Comparison of ENCODE assay signal across 30 cellular contexts in the genomic region with DNA sequence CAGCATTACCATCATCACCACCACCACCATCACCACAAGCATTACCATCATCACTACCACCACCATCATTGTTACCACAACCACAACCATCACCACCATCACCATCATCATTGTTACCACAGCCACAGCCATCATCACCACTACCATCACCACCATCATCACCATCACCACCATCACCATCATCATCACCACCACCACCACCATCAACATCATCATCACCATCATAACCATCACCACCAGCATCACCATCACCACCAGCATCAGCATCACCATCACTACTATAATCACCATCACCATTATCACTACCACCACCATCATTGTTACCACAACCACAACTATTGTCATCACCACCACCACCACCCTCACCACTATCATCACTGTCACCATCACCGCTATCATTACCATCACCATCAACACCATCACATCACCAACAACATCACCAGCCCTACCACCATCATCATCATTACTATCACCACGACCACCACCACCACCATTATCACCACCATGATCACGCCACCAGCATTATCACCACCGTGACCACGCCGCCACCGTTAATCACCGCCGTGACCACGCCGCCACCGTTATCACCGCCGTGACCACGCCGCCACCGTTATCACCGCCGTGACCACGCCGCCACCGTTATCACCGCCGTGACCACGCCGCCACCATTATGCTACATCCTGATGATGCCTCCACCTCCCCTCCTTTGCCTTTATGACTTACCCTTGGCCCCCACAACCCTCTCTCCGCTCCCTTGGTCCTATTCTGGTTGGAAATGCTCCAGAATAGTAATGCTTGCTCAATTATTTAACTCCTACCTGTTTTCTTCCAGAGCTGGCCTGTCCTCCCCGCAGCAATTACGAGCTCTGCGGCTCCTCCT. TPM values are rescaled to one million over a fixed set of nuclear protein-coding genes. Genes with fewer than 3 reads are reported as not detected.
DNase-seq lines count a peak whose midpoint lies in the region; ATAC-seq, FAIRE-seq and TF ChIP-seq lines count a peak whose summit lies in the region.
"Had no signal": no experiment of that assay in that cellular context is flagged by ENCODE, and none has a peak within 500 bp of the region (broad histone marks: within the 10 kb centered on the region; RNA-seq: fewer than 3 reads in every experiment).

No MANE protein-coding gene starts in this region.

- SMC1A ChIA-PET in GM12878 (lab: Charles Lee; ENCODE audit: uncharacterized antibody, unreplicated experiment): interaction anchor here (1.2 kb wide), 1 partner anchor 30 kb away, joined by 3 read pairs; no protein-coding TSS in a partner anchor

- TF ChIP-seq EP300 in GM12878 (IDR thresholded peaks at IDR 0.05; ENCODE audit: borderline replicate concordance in 1 of 2, control insufficient read depth in 1 of 2, low read depth in 2 of 2, low read length in 2 of 2): no peak

- no peaks in the 10 kb centered on the region for H3F3A ChIP-seq in GM23248 (ENCODE audit: insufficient read depth)

- POLR2A ChIA-PET in GM12878 (lab: Charles Lee): no interaction called here

- no peak for DNase-seq in GM12891 (ENCODE audit: insufficient read length, low spot score)
- no peak for DNase-seq in GM12892 (ENCODE audit: insufficient read length)
- DNase-seq in GM12878 (ENCODE audit: low read depth, low spot score): no peak
- peak; percentile 62 for DNase-seq in osteoblast (ENCODE audit: insufficient read length, low spot score, missing footprints)
- DNase-seq in stimulated activated CD4-positive, alpha-beta T cell treated with anti-CD3 and anti-CD28 coated beads, Interleukin-2, amount 100 ng/mL, for 48 hours: no peak
- DNase-seq in NCI-H748 treated with DMSO at 0.1 percent for 48 hours (lab: John Stamatoyannopoulos, UW): no peak
- no peak for DNase-seq in GM23248
- DNase-seq: activated CD4-positive, alpha-beta T cell treated with anti-CD3 and anti-CD28 coated beads, Interleukin-2, amount 10 ng/mL, durations not matched to agents 24 days and 14 days; activated CD8-positive, alpha-beta memory T cell treated with anti-CD3 and anti-CD28 coated beads, Interleukin-2, amount 10 ng/mL, durations not matched to agents 7 days and 5 days; activated naive CD8-positive, alpha-beta T cell treated with anti-CD3 and anti-CD28 coated beads, Interleukin-2, amount 50 U/mL, for 24 hours; cerebellar nuclear complex; glutamatergic neuron; naive thymus-derived CD4-positive, alpha-beta T cell; NCI-H1048; NCI-H1694 treated with DMSO at 0.1 percent for 48 hours; NCI-H2171 treated with DMSO at 0.1 percent for 48 hours; NCI-H510A treated with DMSO at 0.1 percent for 48 hours; NK-92 treated with Interleukin-12 subunit alpha and Interleukin-12 subunit beta, amount 100 ng/mL, for 24 hours; PC-9; Right ventricle myocardium superior; small intestine; stimulated activated CD4-positive, alpha-beta T cell treated with anti-CD3 and anti-CD28 coated beads, Interleukin-1b, Interleukin-23, amount 100 ng/mL, for 48 hours; uterus had no signal

- H3K9ac ChIP-seq in GM12878 (ENCODE audit: control insufficient read depth, insufficient read depth, low read length) (no peak overlapping the region), GM23248 (no peak overlapping the region)

- 84% methylated on average over 30 of the region's 30 CpGs for WGBS in GM12878 (ENCODE audit: insufficient coverage, insufficient replicate concordance, low lambda C conversion rate, missing lambda C conversion rate)
- 85 to 87% methylated on average over 24 to 30 of the region's 30 CpGs for WGBS in GM23248 (ENCODE audit: low coverage in 1 of 2, low lambda C conversion rate in 2 of 2, missing lambda C conversion rate in 2 of 2), 2 experiments

- H2AFZ ChIP-seq in GM12878 (ENCODE audit: control insufficient read depth, low read depth, low read length): no peak overlapping the region
- H2AFZ ChIP-seq in osteoblast (ENCODE audit: low read length): no peak overlapping the region
- H2AFZ ChIP-seq in GM23248: no peak overlapping the region
- H2AFZ ChIP-seq: PC-9 had no signal

- CTCF ChIA-PET in GM12878 (lab: Yijun Ruan, JAX): no interaction called here

- no peak overlapping the region for H3K27ac ChIP-seq in GM12878 (ENCODE audit: control insufficient read depth, insufficient read depth)
- no peak overlapping the region for H3K27ac ChIP-seq in osteoblast (ENCODE audit: low read depth, low read length)
- no peak overlapping the region for H3K27ac ChIP-seq in GM23248
- H3K27ac ChIP-seq: C4-2B, HL-60, PC-9, uterus had no signal

- H3K4me3 ChIP-seq in GM12878: no peak overlapping the region
- no peak overlapping the region for H3K4me3 ChIP-seq in osteoblast (ENCODE audit: insufficient read depth, low read length)
- no peak overlapping the region for H3K4me3 ChIP-seq in GM23248
- H3K4me3 ChIP-seq: PC-9, suprapubic skin, uterus had no signal

- peak; percentile 28 for FAIRE-seq in GM12891 (lab: Jason Lieb, UNC)
- peak; percentile 27 for FAIRE-seq in GM12892 (lab: Jason Lieb, UNC)
- peak; percentile 27 for FAIRE-seq in GM12878 (lab: Jason Lieb, UNC)
- FAIRE-seq: keratinocyte, small intestine had no signal

- no peaks in the 10 kb centered on the region for H3K79me2 ChIP-seq in GM12878 (ENCODE audit: control insufficient read depth, insufficient read depth, low read length)
- no peaks in the 10 kb centered on the region for H3K79me2 ChIP-seq in osteoblast (ENCODE audit: insufficient read depth, low read length)
- no peaks in the 10 kb centered on the region for H3K79me2 ChIP-seq in GM23248 (ENCODE audit: insufficient read depth)

- in situ Hi-C loops in GM12878 (cut with MboI) (no loop called here), GM23248 (cut with MboI) (no loop called here)

- H3K4me1 ChIP-seq in GM12878 (ENCODE audit: control insufficient read depth, insufficient read depth, low read length) (no peaks in the 10 kb centered on the region), osteoblast (ENCODE audit: insufficient read depth, low read length) (peaks cover 2% of the 10 kb centered on the region), GM23248 (ENCODE audit: insufficient read depth) (no peaks in the 10 kb centered on the region)
- H3K4me1 ChIP-seq: uterus had no signal

- no peaks in the 10 kb centered on the region for H4K20me1 ChIP-seq in GM12878 (ENCODE audit: control insufficient read depth, insufficient read depth)
- no peaks in the 10 kb centered on the region for H4K20me1 ChIP-seq in osteoblast (ENCODE audit: insufficient read depth, low read length)
- no peaks in the 10 kb centered on the region for H4K20me1 ChIP-seq in GM23248 (ENCODE audit: insufficient read depth)

- no peak overlapping the region for H3K4me2 ChIP-seq in GM12878 (ENCODE audit: control insufficient read depth, insufficient read depth)
- no peak overlapping the region for H3K4me2 ChIP-seq in osteoblast (ENCODE audit: insufficient read depth, low read length)
- H3K4me2 ChIP-seq in GM23248 (ENCODE audit: unreplicated experiment): no peak overlapping the region
- H3K4me2 ChIP-seq: PC-9 had no signal

- no peaks in the 10 kb centered on the region for H3K9me2 ChIP-seq in GM23248 (ENCODE audit: insufficient read depth)

- no peaks in the 10 kb centered on the region; the same call in 2 of the 3 replicates for H3K9me3 ChIP-seq in GM12878 (replicated peaks; ENCODE audit: control insufficient read depth, insufficient read depth, low read length)
- H3K9me3 ChIP-seq in osteoblast (ENCODE audit: low read depth, low read length): no peaks in the 10 kb centered on the region
- H3K9me3 ChIP-seq in GM23248 (ENCODE audit: low read depth): no peaks in the 10 kb centered on the region
- H3K9me3 ChIP-seq: suprapubic skin, uterus had no signal

- H3K27me3 ChIP-seq in GM12878 (replicated peaks in 1 of 2; ENCODE audit: control insufficient read depth in 2 of 2, insufficient read depth in 2 of 2, low read length in 1 of 2): peaks cover 0 to 2% of the 10 kb centered on the region in 2 experiments; a peak in 1 of 4 replicates
- no peaks in the 10 kb centered on the region for H3K27me3 ChIP-seq in osteoblast (ENCODE audit: insufficient read depth, low read length)
- H3K27me3 ChIP-seq in GM23248 (replicated peaks; ENCODE audit: insufficient read depth): peaks cover 3% of the 10 kb centered on the region; the same call in 1 of the 2 replicates
- H3K27me3 ChIP-seq: suprapubic skin, uterus had no signal

- TF ChIP-seq RAD21 in GM12878 (IDR thresholded peaks at IDR 0.05; ENCODE audit: insufficient read depth, low read depth, low read length): no peak

- intact Hi-C loops in GM12878 (cut with micrococcal nuclease; ENCODE audit: unreplicated experiment): no loop called here

- RAD21 ChIA-PET in GM12878 (lab: Charles Lee; ENCODE audit: unreplicated experiment): no interaction called here

- TF ChIP-seq CTCF in GM12878 (IDR thresholded peaks at IDR 0.05 in 2 of 3, conservative IDR thresholded peaks at IDR 0.05 in 1 of 3; ENCODE audit: control insufficient read depth in 2 of 3, extremely low read depth in 1 of 3, insufficient read depth in 1 of 3, low read depth in 3 of 3, low read length in 3 of 3) (no peak), osteoblast (IDR thresholded peaks at IDR 0.05; ENCODE audit: extremely low read depth, low read depth, low read length) (no peak)

- TF ChIP-seq POLR2A in GM12891 (IDR thresholded peaks at IDR 0.05; ENCODE audit: low read depth, low read length) (no peak), GM12892 (IDR thresholded peaks at IDR 0.05; ENCODE audit: low read depth, low read length) (no peak), GM12878 (IDR thresholded peaks at IDR 0.05; ENCODE audit: low read depth, low read length) (no peak)

- BruUV-seq in GM12878 (replicated peaks; lab: Mats Ljungman, UMichigan): no TSS peak

- H3K36me3 ChIP-seq in GM12878 (ENCODE audit: control insufficient read depth in 2 of 2, insufficient read depth in 2 of 2, low read length in 1 of 2) (no peaks in the 10 kb centered on the region), osteoblast (ENCODE audit: insufficient read depth, low read length) (no peaks in the 10 kb centered on the region), GM23248 (ENCODE audit: low read depth) (no peaks in the 10 kb centered on the region)
- H3K36me3 ChIP-seq: suprapubic skin, uterus had no signal

- no peak for ATAC-seq in GM12878
- ATAC-seq: activated CD8-positive, alpha-beta memory T cell treated with anti-CD3 and anti-CD28 coated beads, Interleukin-2, amount 10 ng/mL, durations not matched to agents 7 days and 5 days; activated naive CD8-positive, alpha-beta T cell treated with anti-CD3 and anti-CD28 coated beads, Interleukin-2, amount 50 U/mL, for 24 hours; naive thymus-derived CD4-positive, alpha-beta T cell had no signal

RNA-seq across cellular contexts. Expression of gene FXYD3, which starts 10.0 kb away (rescaled TPM):
- not detected for polyA plus RNA-seq in GM12891 (2012; ENCODE audit: low read depth, missing spikeins)
- not detected for polyA plus RNA-seq in GM12892 (2012; ENCODE audit: missing spikeins)
- not detected in 2 replicates for total RNA-seq in GM12878 (2013; cell fraction: nucleolus; rRNA removed)
- total RNA-seq in GM12878 (2014; rRNA removed): not detected in 2 replicates
- total RNA-seq in GM12878 (2014; rRNA removed; fragmentation: Illumina TruSeq; extraction: Trizol): not detected in 2 replicates
- total RNA-seq in GM12878 (2021): 0.44 and 0.80 TPM in 2 replicates
- polyA plus RNA-seq in GM12878 (2011; ENCODE audit: low read depth): not detected
- polyA plus RNA-seq in GM12878 (2011; rRNA removed): not detected in 2 replicates
- polyA plus RNA-seq in GM12878 (2011; cell fraction: cytosol; rRNA removed): not detected in 2 replicates
- not detected in 2 replicates for polyA plus RNA-seq in GM12878 (2011; cell fraction: nucleus; rRNA removed)
- not detected in 2 replicates for polyA plus RNA-seq in GM12878 (2012)
- polyA plus RNA-seq in GM12878 (2014; fragmentation: Illumina TruSeq; extraction: Trizol): not detected in 2 replicates
- polyA plus RNA-seq in GM12878 (2014; fragmentation: Nextera tagmentation; extraction: Ambion mirVana): under 1 TPM in 1 of 2 experiments, not detected in 1; 0.09 TPM
- polyA plus RNA-seq in GM12878 (2014; rRNA removed): not detected in 2 replicates
- polyA plus RNA-seq in GM12878 (2016; fragmentation: Nextera tagmentation; extraction: Ambion mirVana): not detected
- polyA minus RNA-seq in GM12878 (2011; rRNA and poly(A)+ RNA removed): not detected in 2 replicates
- not detected in 2 replicates for polyA minus RNA-seq in GM12878 (2011; cell fraction: cytosol; rRNA and poly(A)+ RNA removed)
- not detected in 2 replicates for polyA minus RNA-seq in GM12878 (2011; cell fraction: nucleus; rRNA and poly(A)+ RNA removed)
- not detected in 2 replicates for total RNA-seq in osteoblast
- not detected in 2 replicates for total RNA-seq in GM23248 (2014; rRNA removed; shearing (Covaris generic))
- polyA plus RNA-seq in GM23248 (2016; fragmentation: Nextera tagmentation; extraction: Ambion mirVana): not detected in 2 replicates
- total RNA-seq: activated CD4-positive, alpha-beta T cell treated with anti-CD3 and anti-CD28 coated beads, Interleukin-2, amount 10 ng/mL, durations not matched to agents 24 days and 14 days; activated CD8-positive, alpha-beta memory T cell treated with anti-CD3 and anti-CD28 coated beads, Interleukin-2, amount 10 ng/mL, durations not matched to agents 7 days and 5 days; Daoy; LHCN-M2; naive thymus-derived CD4-positive, alpha-beta T cell had no signal
- polyA plus RNA-seq: naive thymus-derived CD4-positive, alpha-beta T cell had no signal

RNA-seq across cellular contexts. Expression of gene LGI4, which starts 29.2 kb away (rescaled TPM):
- not detected for polyA plus RNA-seq in GM12891 (2012; ENCODE audit: low read depth, missing spikeins)
- not detected for polyA plus RNA-seq in GM12892 (2012; ENCODE audit: missing spikeins)
- total RNA-seq in GM12878 (2013; cell fraction: nucleolus; rRNA removed): 0.17 TPM in 1 of 2 replicates, not detected in the other
- 0.16 TPM in 1 of 2 replicates, not detected in the other for total RNA-seq in GM12878 (2014; rRNA removed)
- not detected in 2 replicates for total RNA-seq in GM12878 (2014; rRNA removed; fragmentation: Illumina TruSeq; extraction: Trizol)
- total RNA-seq in GM12878 (2021): 0.29 TPM in 1 of 2 replicates, not detected in the other
- not detected for polyA plus RNA-seq in GM12878 (2011; ENCODE audit: low read depth)
- 0.11 TPM in 1 of 2 replicates, not detected in the other for polyA plus RNA-seq in GM12878 (2011; rRNA removed)
- 0.08 and 0.15 TPM in 2 replicates for polyA plus RNA-seq in GM12878 (2011; cell fraction: cytosol; rRNA removed)
- 0.85 and 0.99 TPM in 2 replicates for polyA plus RNA-seq in GM12878 (2011; cell fraction: nucleus; rRNA removed)
- 0.03 and 0.20 TPM in 2 replicates for polyA plus RNA-seq in GM12878 (2012)
- not detected in 2 replicates for polyA plus RNA-seq in GM12878 (2014; fragmentation: Illumina TruSeq; extraction: Trizol)
- not detected for polyA plus RNA-seq in GM12878 (2014; fragmentation: Nextera tagmentation; extraction: Ambion mirVana)
- polyA plus RNA-seq in GM12878 (2014; rRNA removed): not detected in 2 replicates
- not detected for polyA plus RNA-seq in GM12878 (2016; fragmentation: Nextera tagmentation; extraction: Ambion mirVana)
- not detected in 2 replicates for polyA minus RNA-seq in GM12878 (2011; rRNA and poly(A)+ RNA removed)
- not detected in 2 replicates for polyA minus RNA-seq in GM12878 (2011; cell fraction: cytosol; rRNA and poly(A)+ RNA removed)
- not detected in 2 replicates for polyA minus RNA-seq in GM12878 (2011; cell fraction: nucleus; rRNA and poly(A)+ RNA removed)
- 0.59 and 0.72 TPM in 2 replicates for total RNA-seq in osteoblast
- total RNA-seq in GM23248 (2014; rRNA removed; shearing (Covaris generic)): 0.86 TPM in 1 of 2 replicates, not detected in the other
- polyA plus RNA-seq in GM23248 (2016; fragmentation: Nextera tagmentation; extraction: Ambion mirVana): 0.06 and 0.49 TPM in 2 replicates
- total RNA-seq: activated CD8-positive, alpha-beta memory T cell treated with anti-CD3 and anti-CD28 coated beads, Interleukin-2, amount 10 ng/mL, durations not matched to agents 7 days and 5 days; Daoy; LHCN-M2 had no signal
- polyA plus RNA-seq: naive thymus-derived CD4-positive, alpha-beta T cell had no signal

RNA-seq across cellular contexts. Expression of gene FXYD1, which starts 33.0 kb away (rescaled TPM):
- polyA plus RNA-seq in GM12891 (2012; ENCODE audit: low read depth, missing spikeins): 0.21 TPM
- not detected for polyA plus RNA-seq in GM12892 (2012; ENCODE audit: missing spikeins)
- total RNA-seq in GM12878 (2013; cell fraction: nucleolus; rRNA removed): not detected in 2 replicates
- 1.0 TPM in 1 of 2 replicates, not detected in the other for total RNA-seq in GM12878 (2014; rRNA removed)
- not detected in 2 replicates for total RNA-seq in GM12878 (2014; rRNA removed; fragmentation: Illumina TruSeq; extraction: Trizol)
- 1.2 and 1.4 TPM in 2 replicates for total RNA-seq in GM12878 (2021)
- not detected for polyA plus RNA-seq in GM12878 (2011; ENCODE audit: low read depth)
- polyA plus RNA-seq in GM12878 (2011; rRNA removed): 0.29 and 0.54 TPM in 2 replicates
- 0.21 and 0.75 TPM in 2 replicates for polyA plus RNA-seq in GM12878 (2011; cell fraction: cytosol; rRNA removed)
- 0.82 and 1.0 TPM in 2 replicates for polyA plus RNA-seq in GM12878 (2011; cell fraction: nucleus; rRNA removed)
- polyA plus RNA-seq in GM12878 (2012): 0.29 and 0.37 TPM in 2 replicates
- 0.34 TPM in 1 of 2 replicates, not detected in the other for polyA plus RNA-seq in GM12878 (2014; fragmentation: Illumina TruSeq; extraction: Trizol)
- polyA plus RNA-seq in GM12878 (2014; fragmentation: Nextera tagmentation; extraction: Ambion mirVana): not detected
- 0.14 and 0.37 TPM in 2 replicates for polyA plus RNA-seq in GM12878 (2014; rRNA removed)
- under 1 TPM in 1 of 2 experiments, not detected in 1; 0.44 TPM for polyA plus RNA-seq in GM12878 (2016; fragmentation: Nextera tagmentation; extraction: Ambion mirVana)
- polyA minus RNA-seq in GM12878 (2011; rRNA and poly(A)+ RNA removed): 0.62 TPM in 1 of 2 replicates, not detected in the other
- not detected in 2 replicates for polyA minus RNA-seq in GM12878 (2011; cell fraction: cytosol; rRNA and poly(A)+ RNA removed)
- polyA minus RNA-seq in GM12878 (2011; cell fraction: nucleus; rRNA and poly(A)+ RNA removed): not detected in 2 replicates
- not detected in 2 replicates for total RNA-seq in osteoblast
- 0.43 TPM in 1 of 2 replicates, not detected in the other for total RNA-seq in GM23248 (2014; rRNA removed; shearing (Covaris generic))
- polyA plus RNA-seq in GM23248 (2016; fragmentation: Nextera tagmentation; extraction: Ambion mirVana): 1.2 and 1.9 TPM in 2 replicates
- total RNA-seq: Daoy, LHCN-M2, PC-9 had no signal

RNA-seq across cellular contexts. Expression of gene FXYD7, which starts 37.4 kb away (rescaled TPM):
- polyA plus RNA-seq in GM12891 (2012; ENCODE audit: low read depth, missing spikeins): not detected
- polyA plus RNA-seq in GM12892 (2012; ENCODE audit: missing spikeins): not detected
- total RNA-seq in GM12878 (2013; cell fraction: nucleolus; rRNA removed): not detected in 2 replicates
- total RNA-seq in GM12878 (2014; rRNA removed): not detected in 2 replicates
- total RNA-seq in GM12878 (2014; rRNA removed; fragmentation: Illumina TruSeq; extraction: Trizol): not detected in 2 replicates
- total RNA-seq in GM12878 (2021): 0.28 TPM in 1 of 2 replicates, not detected in the other
- polyA plus RNA-seq in GM12878 (2011; ENCODE audit: low read depth): not detected
- 0.07 and 0.12 TPM in 2 replicates for polyA plus RNA-seq in GM12878 (2011; rRNA removed)
- 0.28 and 0.40 TPM in 2 replicates for polyA plus RNA-seq in GM12878 (2011; cell fraction: cytosol; rRNA removed)
- 0.53 and 0.67 TPM in 2 replicates for polyA plus RNA-seq in GM12878 (2011; cell fraction: nucleus; rRNA removed)
- 0.15 and 0.19 TPM in 2 replicates for polyA plus RNA-seq in GM12878 (2012)
- polyA plus RNA-seq in GM12878 (2014; fragmentation: Illumina TruSeq; extraction: Trizol): not detected in 2 replicates
- under 1 TPM in 1 of 2 experiments, not detected in 1; 0.07 TPM for polyA plus RNA-seq in GM12878 (2014; fragmentation: Nextera tagmentation; extraction: Ambion mirVana)
- 0.37 TPM in 1 of 2 replicates, not detected in the other for polyA plus RNA-seq in GM12878 (2014; rRNA removed)
- not detected for polyA plus RNA-seq in GM12878 (2016; fragmentation: Nextera tagmentation; extraction: Ambion mirVana)
- not detected in 2 replicates for polyA minus RNA-seq in GM12878 (2011; rRNA and poly(A)+ RNA removed)
- not detected in 2 replicates for polyA minus RNA-seq in GM12878 (2011; cell fraction: cytosol; rRNA and poly(A)+ RNA removed)
- not detected in 2 replicates for polyA minus RNA-seq in GM12878 (2011; cell fraction: nucleus; rRNA and poly(A)+ RNA removed)
- total RNA-seq in osteoblast: not detected in 2 replicates
- not detected in 2 replicates for total RNA-seq in GM23248 (2014; rRNA removed; shearing (Covaris generic))
- not detected in 2 replicates for polyA plus RNA-seq in GM23248 (2016; fragmentation: Nextera tagmentation; extraction: Ambion mirVana)
- total RNA-seq: LHCN-M2, omental fat pad, PC-9, Right ventricle myocardium superior had no signal
- polyA plus RNA-seq: keratinocyte had no signal

RNA-seq across cellular contexts. Expression of gene FXYD5, which starts 48.9 kb away (rescaled TPM):
- polyA plus RNA-seq in GM12891 (2012; ENCODE audit: low read depth, missing spikeins): 86.7 TPM
- polyA plus RNA-seq in GM12892 (2012; ENCODE audit: missing spikeins): 48.8 TPM
- total RNA-seq in GM12878 (2013; cell fraction: nucleolus; rRNA removed): 52.2 and 59.7 TPM in 2 replicates
- total RNA-seq in GM12878 (2014; rRNA removed): 87.9 and 98.5 TPM in 2 replicates
- 81.3 and 93.1 TPM in 2 replicates for total RNA-seq in GM12878 (2014; rRNA removed; fragmentation: Illumina TruSeq; extraction: Trizol)
- total RNA-seq in GM12878 (2021): 94.7 and 106 TPM in 2 replicates
- 80.1 TPM for polyA plus RNA-seq in GM12878 (2011; ENCODE audit: low read depth)
- 46.4 and 82.4 TPM in 2 replicates for polyA plus RNA-seq in GM12878 (2011; rRNA removed)
- polyA plus RNA-seq in GM12878 (2011; cell fraction: cytosol; rRNA removed): 211 and 223 TPM in 2 replicates
- polyA plus RNA-seq in GM12878 (2011; cell fraction: nucleus; rRNA removed): 94.1 and 97.6 TPM in 2 replicates
- 141 and 168 TPM in 2 replicates for polyA plus RNA-seq in GM12878 (2012)
- 117 and 159 TPM in 2 replicates for polyA plus RNA-seq in GM12878 (2014; fragmentation: Illumina TruSeq; extraction: Trizol)
- 10 to 100 TPM; 30.0 to 50.9 TPM for polyA plus RNA-seq in GM12878 (2014; fragmentation: Nextera tagmentation; extraction: Ambion mirVana)
- 63.2 and 73.1 TPM in 2 replicates for polyA plus RNA-seq in GM12878 (2014; rRNA removed)
- 100 to 1,000 TPM; 105 to 118 TPM for polyA plus RNA-seq in GM12878 (2016; fragmentation: Nextera tagmentation; extraction: Ambion mirVana)
- polyA minus RNA-seq in GM12878 (2011; rRNA and poly(A)+ RNA removed): 128 and 219 TPM in 2 replicates
- 99.8 and 105 TPM in 2 replicates for polyA minus RNA-seq in GM12878 (2011; cell fraction: cytosol; rRNA and poly(A)+ RNA removed)
- 31.8 and 51.6 TPM in 2 replicates for polyA minus RNA-seq in GM12878 (2011; cell fraction: nucleus; rRNA and poly(A)+ RNA removed)
- total RNA-seq in osteoblast: 29.0 and 32.4 TPM in 2 replicates
- 209 and 233 TPM in 2 replicates for total RNA-seq in GM23248 (2014; rRNA removed; shearing (Covaris generic))
- polyA plus RNA-seq in GM23248 (2016; fragmentation: Nextera tagmentation; extraction: Ambion mirVana): 496 and 515 TPM in 2 replicates
